ENCODE assay signal across 1 cellular context in the genomic region with DNA sequence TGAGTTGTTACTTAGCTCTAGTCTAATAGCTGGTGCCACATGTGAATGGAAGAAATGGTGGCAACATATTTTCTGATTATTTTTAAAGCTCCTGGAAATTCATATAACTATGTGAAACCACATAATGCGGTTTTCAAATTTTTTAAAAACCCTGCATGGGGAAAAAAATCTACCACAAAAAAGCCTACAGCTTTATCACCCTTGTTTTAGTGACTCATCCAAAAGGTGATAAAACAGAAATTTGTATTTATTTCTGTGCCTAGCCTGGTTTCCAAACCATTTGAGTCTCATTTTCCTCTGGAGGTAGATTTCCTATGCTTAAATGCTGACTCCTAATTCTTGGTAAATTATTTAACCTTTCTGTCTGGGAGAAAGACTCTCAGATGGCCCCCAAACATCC.
TF ChIP-seq lines count a peak whose summit lies in the region.

No MANE protein-coding gene starts in this region.

TF ChIP-seq in K562, 482 proteins besides CTCF, POLR2A, EP300 and RAD21:
- TF ChIP-seq NR2F6 (CRISPR knock-in tag; IDR thresholded peaks at IDR 0.05) (no peak), FOSL1 (tag; conservative IDR thresholded peaks at IDR 0.05) (0 out of 2 replicates have a peak, but pooled peaks have one; percentile 41), MEF2A (IDR thresholded peaks at IDR 0.05; ENCODE audit: control insufficient read depth, low read depth, low read length) (no peak), C11orf30 (IDR thresholded peaks at IDR 0.05; ENCODE audit: low read depth) (0 out of 2 replicates have a peak, but pooled peaks have one; percentile 6), E2F4 (CRISPR knock-in tag; IDR thresholded peaks at IDR 0.05; ENCODE audit: low read depth) (no peak), ZNF311 (CRISPR knock-in tag; IDR thresholded peaks at IDR 0.05) (no peak), ZNF316 (IDR thresholded peaks at IDR 0.05) (peak; percentile 27; the same call in 1 of the 2 replicates), SUPT5H (IDR thresholded peaks at IDR 0.05) (no peak), STAT5A (IDR thresholded peaks at IDR 0.05; ENCODE audit: borderline replicate concordance, low read length) (no peak), SRSF9 (IDR thresholded peaks at IDR 0.05; ENCODE audit: borderline replicate concordance, low read depth, low read length) (no peak)
- TF ChIP-seq, protein P1, sequence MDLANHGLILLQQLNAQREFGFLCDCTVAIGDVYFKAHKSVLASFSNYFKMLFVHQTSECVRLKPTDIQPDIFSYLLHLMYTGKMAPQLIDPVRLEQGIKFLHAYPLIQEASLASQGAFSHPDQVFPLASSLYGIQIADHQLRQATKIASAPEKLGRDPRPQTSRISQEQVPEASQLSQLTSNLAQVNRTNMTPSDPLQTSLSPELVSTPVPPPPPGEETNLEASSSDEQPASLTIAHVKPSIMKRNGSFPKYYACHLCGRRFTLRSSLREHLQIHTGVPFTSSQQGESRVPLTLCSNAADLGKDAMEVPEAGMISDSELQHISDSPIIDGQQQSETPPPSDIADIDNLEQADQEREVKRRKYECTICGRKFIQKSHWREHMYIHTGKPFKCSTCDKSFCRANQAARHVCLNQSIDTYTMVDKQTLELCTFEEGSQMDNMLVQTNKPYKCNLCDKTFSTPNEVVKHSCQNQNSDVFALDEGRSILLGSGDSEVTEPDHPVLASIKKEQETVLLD (IDR thresholded peaks at IDR 0.05) = no peak
- TF ChIP-seq, protein P2, sequence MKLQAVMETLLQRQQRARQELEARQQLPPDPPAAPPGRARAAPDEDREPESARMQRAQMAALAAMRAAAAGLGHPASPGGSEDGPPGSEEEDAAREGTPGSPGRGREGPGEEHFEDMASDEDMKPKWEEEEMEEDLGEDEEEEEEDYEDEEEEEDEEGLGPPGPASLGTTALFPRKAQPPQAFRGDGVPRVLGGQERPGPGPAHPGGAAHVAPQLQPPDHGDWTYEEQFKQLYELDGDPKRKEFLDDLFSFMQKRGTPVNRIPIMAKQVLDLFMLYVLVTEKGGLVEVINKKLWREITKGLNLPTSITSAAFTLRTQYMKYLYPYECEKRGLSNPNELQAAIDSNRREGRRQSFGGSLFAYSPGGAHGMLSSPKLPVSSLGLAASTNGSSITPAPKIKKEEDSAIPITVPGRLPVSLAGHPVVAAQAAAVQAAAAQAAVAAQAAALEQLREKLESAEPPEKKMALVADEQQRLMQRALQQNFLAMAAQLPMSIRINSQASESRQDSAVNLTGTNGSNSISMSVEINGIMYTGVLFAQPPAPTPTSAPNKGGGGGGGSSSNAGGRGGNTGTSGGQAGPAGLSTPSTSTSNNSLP (IDR thresholded peaks at IDR 0.05; ENCODE audit: borderline replicate concordance, low read depth, low read length) = no peak
